1 cellular context compared by ENCODE assay signal in the genomic region with DNA sequence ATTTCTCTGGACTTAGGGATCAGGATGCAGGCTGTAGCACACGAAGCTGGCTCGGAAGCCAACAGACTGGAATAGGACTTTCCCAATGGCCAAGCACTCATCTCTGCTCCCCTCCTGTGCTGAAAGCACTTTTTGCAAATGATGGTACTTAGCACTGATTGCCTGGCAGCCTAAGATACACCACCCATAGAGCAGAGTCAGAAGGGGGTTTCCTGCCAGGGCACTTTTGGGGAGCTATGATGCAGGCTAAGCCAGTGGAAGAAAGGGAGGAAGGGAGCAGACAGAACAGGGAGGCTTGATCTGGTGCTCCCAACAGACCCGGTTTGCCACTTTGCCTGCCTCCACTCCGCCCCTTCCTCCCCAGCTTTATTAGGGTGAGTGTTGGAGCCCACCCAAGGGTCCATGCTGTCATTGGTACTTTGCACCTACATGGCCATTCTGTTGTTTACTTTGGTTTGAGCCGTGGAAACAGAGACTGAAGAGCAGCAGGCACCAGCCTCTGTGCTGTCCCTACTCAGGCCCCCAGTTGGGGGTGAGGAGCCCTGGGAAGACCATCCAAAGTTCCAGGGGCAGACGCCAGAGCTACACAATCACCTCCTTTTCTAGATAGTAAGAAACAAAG.
TF ChIP-seq lines count a peak whose summit lies in the region.

No MANE protein-coding gene starts in this region.

TF ChIP-seq in HepG2, 621 proteins besides CTCF, POLR2A, EP300 and RAD21 (continued from another document and continues in another):
- TF ChIP-seq, protein P1, sequence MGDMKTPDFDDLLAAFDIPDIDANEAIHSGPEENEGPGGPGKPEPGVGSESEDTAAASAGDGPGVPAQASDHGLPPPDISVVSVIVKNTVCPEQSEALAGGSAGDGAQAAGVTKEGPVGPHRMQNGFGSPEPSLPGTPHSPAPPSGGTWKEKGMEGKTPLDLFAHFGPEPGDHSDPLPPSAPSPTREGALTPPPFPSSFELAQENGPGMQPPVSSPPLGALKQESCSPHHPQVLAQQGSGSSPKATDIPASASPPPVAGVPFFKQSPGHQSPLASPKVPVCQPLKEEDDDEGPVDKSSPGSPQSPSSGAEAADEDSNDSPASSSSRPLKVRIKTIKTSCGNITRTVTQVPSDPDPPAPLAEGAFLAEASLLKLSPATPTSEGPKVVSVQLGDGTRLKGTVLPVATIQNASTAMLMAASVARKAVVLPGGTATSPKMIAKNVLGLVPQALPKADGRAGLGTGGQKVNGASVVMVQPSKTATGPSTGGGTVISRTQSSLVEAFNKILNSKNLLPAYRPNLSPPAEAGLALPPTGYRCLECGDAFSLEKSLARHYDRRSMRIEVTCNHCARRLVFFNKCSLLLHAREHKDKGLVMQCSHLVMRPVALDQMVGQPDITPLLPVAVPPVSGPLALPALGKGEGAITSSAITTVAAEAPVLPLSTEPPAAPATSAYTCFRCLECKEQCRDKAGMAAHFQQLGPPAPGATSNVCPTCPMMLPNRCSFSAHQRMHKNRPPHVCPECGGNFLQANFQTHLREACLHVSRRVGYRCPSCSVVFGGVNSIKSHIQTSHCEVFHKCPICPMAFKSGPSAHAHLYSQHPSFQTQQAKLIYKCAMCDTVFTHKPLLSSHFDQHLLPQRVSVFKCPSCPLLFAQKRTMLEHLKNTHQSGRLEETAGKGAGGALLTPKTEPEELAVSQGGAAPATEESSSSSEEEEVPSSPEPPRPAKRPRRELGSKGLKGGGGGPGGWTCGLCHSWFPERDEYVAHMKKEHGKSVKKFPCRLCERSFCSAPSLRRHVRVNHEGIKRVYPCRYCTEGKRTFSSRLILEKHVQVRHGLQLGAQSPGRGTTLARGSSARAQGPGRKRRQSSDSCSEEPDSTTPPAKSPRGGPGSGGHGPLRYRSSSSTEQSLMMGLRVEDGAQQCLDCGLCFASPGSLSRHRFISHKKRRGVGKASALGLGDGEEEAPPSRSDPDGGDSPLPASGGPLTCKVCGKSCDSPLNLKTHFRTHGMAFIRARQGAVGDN (CRISPR knock-in tag; IDR thresholded peaks at IDR 0.05): peak; percentile 45; the same call in 1 of the 2 replicates
- TF ChIP-seq, protein P2, sequence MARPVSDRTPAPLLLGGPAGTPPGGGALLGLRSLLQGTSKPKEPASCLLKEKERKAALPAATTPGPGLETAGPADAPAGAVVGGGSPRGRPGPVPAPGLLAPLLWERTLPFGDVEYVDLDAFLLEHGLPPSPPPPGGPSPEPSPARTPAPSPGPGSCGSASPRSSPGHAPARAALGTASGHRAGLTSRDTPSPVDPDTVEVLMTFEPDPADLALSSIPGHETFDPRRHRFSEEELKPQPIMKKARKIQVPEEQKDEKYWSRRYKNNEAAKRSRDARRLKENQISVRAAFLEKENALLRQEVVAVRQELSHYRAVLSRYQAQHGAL (CRISPR knock-in tag; IDR thresholded peaks at IDR 0.05; ENCODE audit: not compliant biosample characterization): no peak
- no peak for TF ChIP-seq ZNF160 (CRISPR knock-in tag; IDR thresholded peaks at IDR 0.05)
- TF ChIP-seq PAX8 (CRISPR knock-in tag; IDR thresholded peaks at IDR 0.05; ENCODE audit: borderline replicate concordance): no peak
- TF ChIP-seq REPIN1 (CRISPR knock-in tag; IDR thresholded peaks at IDR 0.05; ENCODE audit: borderline replicate concordance, low read depth): peak; percentile 46; the same call in 1 of the 2 replicates
- no peak for TF ChIP-seq ZNF780A (CRISPR knock-in tag; IDR thresholded peaks at IDR 0.05)
- peak; percentile 73 for TF ChIP-seq ZMYM4 (CRISPR knock-in tag; IDR thresholded peaks at IDR 0.05)
- no peak for TF ChIP-seq KLF12 (CRISPR knock-in tag; IDR thresholded peaks at IDR 0.05; ENCODE audit: borderline replicate concordance)
- no peak for TF ChIP-seq XBP1 (CRISPR knock-in tag; IDR thresholded peaks at IDR 0.05)
- peak; percentile 53; the same call in 1 of the 2 replicates for TF ChIP-seq TBX2 (CRISPR knock-in tag; IDR thresholded peaks at IDR 0.05; ENCODE audit: borderline replicate concordance)
- TF ChIP-seq ZNF572 (CRISPR knock-in tag; IDR thresholded peaks at IDR 0.05): no peak
- TF ChIP-seq GATAD2A (CRISPR knock-in tag; IDR thresholded peaks at IDR 0.05): peak; percentile 27; the same call in 1 of the 2 replicates
- peak; percentile 98 for TF ChIP-seq ZNF263 (CRISPR knock-in tag; IDR thresholded peaks at IDR 0.05)
- TF ChIP-seq NBN (conservative IDR thresholded peaks at IDR 0.05): no peak
- TF ChIP-seq MTF1 (CRISPR knock-in tag; IDR thresholded peaks at IDR 0.05): no peak
- TF ChIP-seq, protein P3, sequence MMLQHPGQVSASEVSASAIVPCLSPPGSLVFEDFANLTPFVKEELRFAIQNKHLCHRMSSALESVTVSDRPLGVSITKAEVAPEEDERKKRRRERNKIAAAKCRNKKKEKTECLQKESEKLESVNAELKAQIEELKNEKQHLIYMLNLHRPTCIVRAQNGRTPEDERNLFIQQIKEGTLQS (CRISPR knock-in tag; IDR thresholded peaks at IDR 0.05): no peak
- TF ChIP-seq SIX4 (CRISPR knock-in tag; IDR thresholded peaks at IDR 0.05): no peak
- no peak for TF ChIP-seq HIVEP1 (CRISPR knock-in tag; IDR thresholded peaks at IDR 0.05)
- TF ChIP-seq CEBPG (CRISPR knock-in tag; IDR thresholded peaks at IDR 0.05): no peak
- TF ChIP-seq, protein P4, sequence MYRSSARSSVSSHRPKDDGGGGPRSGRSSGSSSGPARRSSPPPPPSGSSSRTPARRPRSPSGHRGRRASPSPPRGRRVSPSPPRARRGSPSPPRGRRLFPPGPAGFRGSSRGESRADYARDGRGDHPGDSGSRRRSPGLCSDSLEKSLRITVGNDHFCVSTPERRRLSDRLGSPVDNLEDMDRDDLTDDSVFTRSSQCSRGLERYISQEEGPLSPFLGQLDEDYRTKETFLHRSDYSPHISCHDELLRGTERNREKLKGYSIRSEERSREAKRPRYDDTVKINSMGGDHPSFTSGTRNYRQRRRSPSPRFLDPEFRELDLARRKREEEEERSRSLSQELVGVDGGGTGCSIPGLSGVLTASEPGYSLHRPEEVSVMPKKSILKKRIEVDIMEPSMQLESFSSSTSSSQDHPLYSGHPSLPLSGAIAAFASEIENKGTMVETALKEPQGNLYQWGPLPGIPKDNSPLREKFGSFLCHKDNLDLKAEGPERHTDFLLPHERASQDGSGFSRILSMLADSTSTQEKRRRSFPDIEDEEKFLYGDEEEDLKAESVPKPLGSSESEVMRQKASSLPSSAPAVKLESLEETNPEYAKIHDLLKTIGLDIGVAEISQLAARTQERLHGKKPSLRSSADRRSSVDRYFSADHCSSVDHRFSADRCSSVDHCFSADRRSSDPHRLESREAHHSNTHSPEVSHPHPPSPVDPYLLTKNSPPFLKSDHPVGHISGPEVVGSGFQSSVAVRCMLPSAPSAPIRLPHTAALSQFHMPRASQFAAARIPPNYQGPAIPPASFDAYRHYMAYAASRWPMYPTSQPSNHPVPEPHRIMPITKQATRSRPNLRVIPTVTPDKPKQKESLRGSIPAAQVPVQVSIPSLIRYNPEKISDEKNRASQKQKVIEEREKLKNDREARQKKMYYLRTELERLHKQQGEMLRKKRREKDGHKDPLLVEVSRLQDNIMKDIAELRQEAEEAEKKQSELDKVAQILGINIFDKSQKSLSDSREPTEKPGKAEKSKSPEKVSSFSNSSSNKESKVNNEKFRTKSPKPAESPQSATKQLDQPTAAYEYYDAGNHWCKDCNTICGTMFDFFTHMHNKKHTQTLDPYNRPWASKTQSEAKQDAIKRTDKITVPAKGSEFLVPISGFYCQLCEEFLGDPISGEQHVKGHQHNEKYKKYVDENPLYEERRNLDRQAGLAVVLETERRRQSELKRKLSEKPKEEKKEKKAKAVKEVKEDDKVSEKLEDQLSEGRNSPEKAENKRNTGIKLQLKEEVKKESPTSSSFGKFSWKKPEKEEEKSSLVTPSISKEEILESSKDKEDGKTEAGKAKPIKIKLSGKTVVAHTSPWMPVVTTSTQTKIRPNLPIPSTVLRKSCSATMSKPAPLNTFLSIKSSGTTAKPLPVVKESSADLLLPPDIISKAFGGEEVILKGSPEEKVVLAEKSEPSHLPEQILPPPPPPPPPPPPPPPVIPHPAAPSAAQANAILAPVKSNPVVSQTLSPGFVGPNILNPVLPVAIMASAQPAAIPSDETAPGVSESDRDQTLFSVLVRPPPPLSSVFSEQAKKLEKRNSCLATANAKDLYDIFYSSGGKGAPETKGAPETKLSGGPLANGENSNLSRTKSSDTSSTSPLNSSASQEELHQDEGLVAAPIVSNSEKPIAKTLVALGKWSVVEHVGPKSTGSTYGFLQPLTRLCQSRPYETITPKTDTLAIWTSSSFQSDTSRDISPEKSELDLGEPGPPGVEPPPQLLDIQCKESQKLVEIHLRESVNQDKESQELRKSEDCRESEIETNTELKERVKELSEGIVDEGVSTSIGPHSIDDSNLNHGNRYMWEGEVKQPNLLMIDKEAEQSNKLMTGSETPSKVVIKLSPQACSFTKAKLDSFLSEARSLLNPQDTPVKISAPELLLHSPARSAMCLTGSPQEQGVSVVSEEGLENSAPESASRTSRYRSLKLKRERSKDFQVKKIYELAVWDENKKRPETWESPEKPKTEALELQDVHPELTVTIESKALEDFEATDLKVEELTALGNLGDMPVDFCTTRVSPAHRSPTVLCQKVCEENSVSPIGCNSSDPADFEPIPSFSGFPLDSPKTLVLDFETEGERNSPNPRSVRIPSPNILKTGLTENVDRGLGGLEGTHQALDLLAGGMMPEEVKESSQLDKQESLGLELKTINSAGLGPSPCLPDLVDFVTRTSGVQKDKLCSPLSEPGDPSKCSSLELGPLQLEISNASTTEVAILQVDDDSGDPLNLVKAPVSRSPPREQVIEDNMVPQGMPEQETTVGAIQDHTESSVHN (CRISPR knock-in tag; IDR thresholded peaks at IDR 0.05): no peak
- peak; percentile 92 for TF ChIP-seq ZBTB7A (CRISPR knock-in tag; IDR thresholded peaks at IDR 0.05)
- TF ChIP-seq ZNF256 (CRISPR knock-in tag; conservative IDR thresholded peaks at IDR 0.05): no peak
- no peak for TF ChIP-seq ZNF432 (CRISPR knock-in tag; IDR thresholded peaks at IDR 0.05; ENCODE audit: borderline replicate concordance)
- no peak for TF ChIP-seq RNF2 (conservative IDR thresholded peaks at IDR 0.05; ENCODE audit: low read depth)
- no peak for TF ChIP-seq REXO4 (CRISPR knock-in tag; IDR thresholded peaks at IDR 0.05; ENCODE audit: borderline replicate concordance)
- TF ChIP-seq ZNF383 (CRISPR knock-in tag; IDR thresholded peaks at IDR 0.05; ENCODE audit: borderline replicate concordance): no peak
- TF ChIP-seq HOXA5 (CRISPR knock-in tag; IDR thresholded peaks at IDR 0.05): no peak
- peak; percentile 78 for TF ChIP-seq FOXA3 (CRISPR knock-in tag; IDR thresholded peaks at IDR 0.05)
- 0 out of 2 replicates have a peak, but pooled peaks have one; percentile 21 for TF ChIP-seq ZNF746 (CRISPR knock-in tag; IDR thresholded peaks at IDR 0.05)
- TF ChIP-seq, protein P5, sequence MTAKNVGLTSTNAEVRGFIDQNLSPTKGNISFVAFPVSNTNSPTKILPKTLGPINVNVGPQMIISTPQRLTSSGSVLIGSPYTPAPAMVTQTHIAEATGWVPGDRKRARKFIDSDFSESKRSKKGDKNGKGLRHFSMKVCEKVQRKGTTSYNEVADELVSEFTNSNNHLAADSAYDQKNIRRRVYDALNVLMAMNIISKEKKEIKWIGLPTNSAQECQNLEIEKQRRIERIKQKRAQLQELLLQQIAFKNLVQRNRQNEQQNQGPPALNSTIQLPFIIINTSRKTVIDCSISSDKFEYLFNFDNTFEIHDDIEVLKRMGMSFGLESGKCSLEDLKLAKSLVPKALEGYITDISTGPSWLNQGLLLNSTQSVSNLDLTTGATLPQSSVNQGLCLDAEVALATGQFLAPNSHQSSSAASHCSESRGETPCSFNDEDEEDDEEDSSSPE (CRISPR knock-in tag; IDR thresholded peaks at IDR 0.05): no peak
- TF ChIP-seq NR2F6 (IDR thresholded peaks at IDR 0.05): no peak
- 0 out of 2 replicates have a peak, but pooled peaks have one; percentile 26 for TF ChIP-seq NR2F6 (CRISPR knock-in tag; IDR thresholded peaks at IDR 0.05)
- no peak for TF ChIP-seq PHF8 (CRISPR knock-in tag; IDR thresholded peaks at IDR 0.05)
- no peak for TF ChIP-seq ZNF34 (CRISPR knock-in tag; IDR thresholded peaks at IDR 0.05; ENCODE audit: borderline replicate concordance)
- TF ChIP-seq, protein P6, sequence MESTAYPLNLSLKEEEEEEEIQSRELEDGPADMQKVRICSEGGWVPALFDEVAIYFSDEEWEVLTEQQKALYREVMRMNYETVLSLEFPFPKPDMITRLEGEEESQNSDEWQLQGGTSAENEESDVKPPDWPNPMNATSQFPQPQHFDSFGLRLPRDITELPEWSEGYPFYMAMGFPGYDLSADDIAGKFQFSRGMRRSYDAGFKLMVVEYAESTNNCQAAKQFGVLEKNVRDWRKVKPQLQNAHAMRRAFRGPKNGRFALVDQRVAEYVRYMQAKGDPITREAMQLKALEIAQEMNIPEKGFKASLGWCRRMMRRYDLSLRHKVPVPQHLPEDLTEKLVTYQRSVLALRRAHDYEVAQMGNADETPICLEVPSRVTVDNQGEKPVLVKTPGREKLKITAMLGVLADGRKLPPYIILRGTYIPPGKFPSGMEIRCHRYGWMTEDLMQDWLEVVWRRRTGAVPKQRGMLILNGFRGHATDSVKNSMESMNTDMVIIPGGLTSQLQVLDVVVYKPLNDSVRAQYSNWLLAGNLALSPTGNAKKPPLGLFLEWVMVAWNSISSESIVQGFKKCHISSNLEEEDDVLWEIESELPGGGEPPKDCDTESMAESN (CRISPR knock-in tag; conservative IDR thresholded peaks at IDR 0.05): no peak
- TF ChIP-seq, protein P7, sequence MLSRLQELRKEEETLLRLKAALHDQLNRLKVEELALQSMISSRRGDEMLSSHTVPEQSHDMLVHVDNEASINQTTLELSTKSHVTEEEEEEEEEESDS (CRISPR knock-in tag; IDR thresholded peaks at IDR 0.05; ENCODE audit: borderline replicate concordance): no peak
- TF ChIP-seq ZNF180 (CRISPR knock-in tag; IDR thresholded peaks at IDR 0.05; ENCODE audit: borderline replicate concordance, low read depth): no peak
- TF ChIP-seq, protein P8, sequence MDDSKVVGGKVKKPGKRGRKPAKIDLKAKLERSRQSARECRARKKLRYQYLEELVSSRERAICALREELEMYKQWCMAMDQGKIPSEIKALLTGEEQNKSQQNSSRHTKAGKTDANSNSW (CRISPR knock-in tag; IDR thresholded peaks at IDR 0.05; ENCODE audit: borderline replicate concordance): no peak
- TF ChIP-seq, protein P9, sequence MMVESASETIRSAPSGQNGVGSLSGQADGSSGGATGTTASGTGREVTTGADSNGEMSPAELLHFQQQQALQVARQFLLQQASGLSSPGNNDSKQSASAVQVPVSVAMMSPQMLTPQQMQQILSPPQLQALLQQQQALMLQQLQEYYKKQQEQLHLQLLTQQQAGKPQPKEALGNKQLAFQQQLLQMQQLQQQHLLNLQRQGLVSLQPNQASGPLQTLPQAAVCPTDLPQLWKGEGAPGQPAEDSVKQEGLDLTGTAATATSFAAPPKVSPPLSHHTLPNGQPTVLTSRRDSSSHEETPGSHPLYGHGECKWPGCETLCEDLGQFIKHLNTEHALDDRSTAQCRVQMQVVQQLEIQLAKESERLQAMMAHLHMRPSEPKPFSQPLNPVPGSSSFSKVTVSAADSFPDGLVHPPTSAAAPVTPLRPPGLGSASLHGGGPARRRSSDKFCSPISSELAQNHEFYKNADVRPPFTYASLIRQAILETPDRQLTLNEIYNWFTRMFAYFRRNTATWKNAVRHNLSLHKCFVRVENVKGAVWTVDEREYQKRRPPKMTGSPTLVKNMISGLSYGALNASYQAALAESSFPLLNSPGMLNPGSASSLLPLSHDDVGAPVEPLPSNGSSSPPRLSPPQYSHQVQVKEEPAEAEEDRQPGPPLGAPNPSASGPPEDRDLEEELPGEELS (CRISPR knock-in tag; IDR thresholded peaks at IDR 0.05): 0 out of 2 replicates have a peak, but pooled peaks have one; percentile 56
- TF ChIP-seq, protein P10, sequence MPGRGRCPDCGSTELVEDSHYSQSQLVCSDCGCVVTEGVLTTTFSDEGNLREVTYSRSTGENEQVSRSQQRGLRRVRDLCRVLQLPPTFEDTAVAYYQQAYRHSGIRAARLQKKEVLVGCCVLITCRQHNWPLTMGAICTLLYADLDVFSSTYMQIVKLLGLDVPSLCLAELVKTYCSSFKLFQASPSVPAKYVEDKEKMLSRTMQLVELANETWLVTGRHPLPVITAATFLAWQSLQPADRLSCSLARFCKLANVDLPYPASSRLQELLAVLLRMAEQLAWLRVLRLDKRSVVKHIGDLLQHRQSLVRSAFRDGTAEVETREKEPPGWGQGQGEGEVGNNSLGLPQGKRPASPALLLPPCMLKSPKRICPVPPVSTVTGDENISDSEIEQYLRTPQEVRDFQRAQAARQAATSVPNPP (CRISPR knock-in tag; IDR thresholded peaks at IDR 0.05): no peak
